Comparison of ENCODE assay signal across 29 cellular contexts in genomic region chr5:36705055-36705454, GRCh38.
"Had no signal": no experiment of that assay in that cellular context is flagged by ENCODE, and none has a peak within 500 bp of the region (broad histone marks: within the 10 kb centered on the region; RNA-seq: fewer than 3 reads in every experiment).

No MANE protein-coding gene starts in this region.

- DNase-seq: activated CD4-positive, alpha-beta T cell treated with anti-CD3 and anti-CD28 coated beads, Interleukin-2, amount 10 ng/mL, durations not matched to agents 24 days and 14 days; activated CD4-positive, alpha-beta T cell treated with anti-CD3 and anti-CD28 coated beads, Interleukin-2, amount 50 U/mL, for 48 hours; activated CD4-positive, CD25-positive, alpha-beta regulatory T cell treated with anti-CD3 and anti-CD28 coated beads, Interleukin-2, amount 50 U/mL, for 72 hours; activated CD8-positive, alpha-beta memory T cell treated with anti-CD3 and anti-CD28 coated beads for 24 hours; activated effector memory CD4-positive, alpha-beta T cell treated with anti-CD3 and anti-CD28 coated beads, Interleukin-2, amount 50 U/mL, for 16 hours; activated naive CD4-positive, alpha-beta T cell treated with Interleukin-2 at 50 U/mL for 16 hours; activated naive CD8-positive, alpha-beta T cell treated with anti-CD3 and anti-CD28 coated beads, Interleukin-2, amount 50 U/mL, for 24 hours; activated T-cell treated with anti-CD3 and anti-CD28 coated beads, Interleukin-2, amount 50 U/mL, for 4 hours; amniotic stem cell; body of pancreas; KBM-7; NCI-H1092; NCI-H1417; NCI-H2029; NCI-H2107; NCI-H2171 treated with DMSO at 0.1 percent for 48 hours; NCI-H226; NCI-H510A; NCI-H69; NK-92 treated with Interleukin-12 subunit alpha and Interleukin-12 subunit beta, amount 100 ng/mL, for 24 hours; OCI-M1; Right ventricle myocardium superior; RPMI8226; SJCRH30; SK-N-SH; T-helper 1 cell had no signal

- H3K27ac Mint-ChIP-seq: activated CD4-positive, alpha-beta T cell treated with anti-CD3 and anti-CD28 coated beads, Interleukin-2, amount 10 ng/mL, durations not matched to agents 24 days and 14 days; activated naive CD4-positive, alpha-beta T cell treated with anti-CD3 and anti-CD28 coated beads, Interleukin-2, amount 50 U/mL, for 72 hours; activated naive CD8-positive, alpha-beta T cell treated with anti-CD3 and anti-CD28 coated beads, Interleukin-2, amount 50 U/mL, for 24 hours had no signal

- H3K4me1 Mint-ChIP-seq: activated CD4-positive, alpha-beta T cell treated with anti-CD3 and anti-CD28 coated beads, Interleukin-2, amount 10 ng/mL, durations not matched to agents 24 days and 14 days had no signal

- H3K4me3 Mint-ChIP-seq: activated CD4-positive, alpha-beta T cell treated with anti-CD3 and anti-CD28 coated beads, Interleukin-2, amount 10 ng/mL, durations not matched to agents 24 days and 14 days; activated naive CD8-positive, alpha-beta T cell treated with anti-CD3 and anti-CD28 coated beads, Interleukin-2, amount 50 U/mL, for 24 hours; activated T-cell treated with anti-CD3 and anti-CD28 coated beads, Interleukin-2, amount 50 U/mL, for 4 hours had no signal

- ATAC-seq: activated naive CD4-positive, alpha-beta T cell treated with anti-CD3 and anti-CD28 coated beads, Interleukin-2, amount 50 U/mL, for 72 hours; activated naive CD8-positive, alpha-beta T cell treated with anti-CD3 and anti-CD28 coated beads, Interleukin-2, amount 50 U/mL, for 24 hours; activated T-cell treated with anti-CD3 and anti-CD28 coated beads, Interleukin-2, amount 50 U/mL, for 4 hours; body of pancreas; Panc1 had no signal

- H3K27me3 Mint-ChIP-seq: activated CD4-positive, alpha-beta T cell treated with anti-CD3 and anti-CD28 coated beads, Interleukin-2, amount 10 ng/mL, durations not matched to agents 24 days and 14 days had no signal

- H3K27ac ChIP-seq: ascending aorta, body of pancreas, SJCRH30 had no signal
